ENCODE assay signal across 12 cellular contexts in genomic region chr6:125546827-125547226, GRCh38.
DNase-seq lines count a peak whose midpoint lies in the region; ATAC-seq and TF ChIP-seq lines count a peak whose summit lies in the region.
"Had no signal": no experiment of that assay in that cellular context is flagged by ENCODE, and none has a peak within 500 bp of the region (broad histone marks: within the 10 kb centered on the region; RNA-seq: fewer than 3 reads in every experiment).

No MANE protein-coding gene starts in this region.

- POLR2A ChIA-PET in PC-9 (lab: Charles Lee; ENCODE audit: unreplicated experiment): no interaction called here
- POLR2A ChIA-PET in activated CD8-positive, alpha-beta T cell treated with anti-CD3 and anti-CD28 coated beads for 36 hours (lab: Charles Lee): no interaction called here

- TF ChIP-seq POLR2A in breast epithelium (IDR thresholded peaks at IDR 0.05): no peak

- no peaks in the 10 kb centered on the region for H3K79me2 ChIP-seq in PC-9 (ENCODE audit: low read depth)

- H3K27me3 ChIP-seq in breast epithelium: no peaks in the 10 kb centered on the region
- H3K27me3 ChIP-seq in PC-9 (ENCODE audit: insufficient read depth, low read depth): no peaks in the 10 kb centered on the region
- no peaks in the 10 kb centered on the region for H3K27me3 ChIP-seq in aorta (ENCODE audit: control insufficient read depth in 1 of 2, insufficient read depth in 2 of 2, low read length in 1 of 2)

- DNase-seq in T47D (ENCODE audit: low read depth in 1 of 2, low spot score in 1 of 2): peak; percentile 14 to 89
- DNase-seq in breast epithelium (ENCODE audit: low spot score in 2 of 2): no peak
- no peak for DNase-seq in PC-9
- DNase-seq in fibroblast of peridontal ligament (ENCODE audit: extremely low read depth): peak; percentile 27
- DNase-seq in aorta: no peak
- DNase-seq in NCI-H2107 treated with DMSO at 0.1 percent for 48 hours (lab: John Stamatoyannopoulos, UW; ENCODE audit: unreplicated experiment): no peak
- no peak for DNase-seq in Ammon's horn (ENCODE audit: low spot score)
- no peak for DNase-seq in activated CD8-positive, alpha-beta T cell treated with anti-CD3 and anti-CD28 coated beads for 36 hours
- DNase-seq: activated CD8-positive, alpha-beta memory T cell treated with anti-CD3 and anti-CD28 coated beads, Interleukin-2, amount 10 ng/mL, durations not matched to agents 7 days and 5 days; immature natural killer cell; stimulated activated CD4-positive, alpha-beta T cell treated with anti-CD3 and anti-CD28 coated beads, Interleukin-15, amount 100 ng/mL, for 24 hours had no signal

- no peak overlapping the region for H3K27ac ChIP-seq in breast epithelium
- no peak overlapping the region for H3K27ac ChIP-seq in PC-9
- no peak overlapping the region for H3K27ac ChIP-seq in aorta (ENCODE audit: low read depth in 1 of 2, low read length in 2 of 2)

- H3K4me1 Mint-ChIP-seq in activated CD8-positive, alpha-beta T cell treated with anti-CD3 and anti-CD28 coated beads for 36 hours (ENCODE audit: low read depth): no peaks in the 10 kb centered on the region
- H3K4me1 Mint-ChIP-seq: activated CD8-positive, alpha-beta memory T cell treated with anti-CD3 and anti-CD28 coated beads, Interleukin-2, amount 10 ng/mL, durations not matched to agents 7 days and 5 days; IgD-negative memory B cell; immature natural killer cell had no signal

- H3K36me3 ChIP-seq in breast epithelium: no peaks in the 10 kb centered on the region
- no peaks in the 10 kb centered on the region for H3K36me3 ChIP-seq in PC-9 (ENCODE audit: low read depth)
- no peaks in the 10 kb centered on the region for H3K36me3 ChIP-seq in aorta (ENCODE audit: control insufficient read depth in 1 of 2, insufficient read depth in 2 of 2, low read length in 1 of 2)

- 0 out of 2 replicates have a peak overlapping the region, but pooled peaks have one; percentile 49 for H2AFZ ChIP-seq in PC-9

- peaks cover 3% of the 10 kb centered on the region for H3K27me3 Mint-ChIP-seq in activated CD8-positive, alpha-beta T cell treated with anti-CD3 and anti-CD28 coated beads for 36 hours

- in situ Hi-C loops in T47D (cut with HindIII; ENCODE audit: low pct_unique_long_range_greater_than_20kb, low sequenced_read_pairs): no loop called here

- BruUV-seq in PC-9 (replicated peaks; lab: Mats Ljungman, UMichigan): no TSS peak

- no peaks in the 10 kb centered on the region for H4K20me1 ChIP-seq in PC-9 (ENCODE audit: insufficient read depth)

- H3K4me3 ChIP-seq in breast epithelium: peak overlapping the region in 1 of 3 donors; percentile 22
- H3K4me3 ChIP-seq in PC-9: no peak overlapping the region
- no peak overlapping the region for H3K4me3 ChIP-seq in aorta (ENCODE audit: low read length in 2 of 2)

- intact Hi-C loops in breast epithelium (cut with DNase I; ENCODE audit: low total_unique reads): no loop called here
- intact Hi-C loops in PC-9 (cut with micrococcal nuclease; ENCODE audit: unreplicated experiment): no loop called here
- intact Hi-C loops in aorta (cut with DNase I): no loop called here
- intact Hi-C loops in activated CD8-positive, alpha-beta T cell treated with anti-CD3 and anti-CD28 coated beads for 36 hours (cut with micrococcal nuclease): no loop called here

- H3K27ac Mint-ChIP-seq in activated CD8-positive, alpha-beta T cell treated with anti-CD3 and anti-CD28 coated beads for 36 hours: no peak overlapping the region
- H3K27ac Mint-ChIP-seq: activated CD8-positive, alpha-beta memory T cell treated with anti-CD3 and anti-CD28 coated beads, Interleukin-2, amount 10 ng/mL, durations not matched to agents 7 days and 5 days; immature natural killer cell had no signal

- H3K9me2 ChIP-seq in PC-9 (ENCODE audit: insufficient read depth): no peaks in the 10 kb centered on the region; the same call in 1 of the 2 replicates

- TF ChIP-seq CTCF in breast epithelium (IDR thresholded peaks at IDR 0.05): peak in 1 of 3 donors; percentile 12
- no peak for TF ChIP-seq CTCF in PC-9 (conservative IDR thresholded peaks at IDR 0.05)
- no peak for TF ChIP-seq CTCF in activated CD8-positive, alpha-beta T cell treated with anti-CD3 and anti-CD28 coated beads for 36 hours (IDR thresholded peaks at IDR 0.05)

- H3K4me1 ChIP-seq in breast epithelium (no peaks in the 10 kb centered on the region), PC-9 (replicated peaks; ENCODE audit: insufficient read depth) (peaks cover 6% of the 10 kb centered on the region; the same call in 1 of the 2 replicates), aorta (ENCODE audit: control insufficient read depth in 1 of 2, insufficient read depth in 2 of 2, low read length in 2 of 2) (peaks cover 0 to 2% of the 10 kb centered on the region in 2 donors)

- H3K4me2 ChIP-seq in PC-9: no peak overlapping the region

- 3 to 6% methylated on average over 5 of the region's 5 CpGs for WGBS in aorta, 2 donors

- no peaks in the 10 kb centered on the region for H3K9me3 Mint-ChIP-seq in activated CD8-positive, alpha-beta T cell treated with anti-CD3 and anti-CD28 coated beads for 36 hours
- H3K9me3 Mint-ChIP-seq: immature natural killer cell had no signal

- no peak overlapping the region for H3K4me3 Mint-ChIP-seq in activated CD8-positive, alpha-beta T cell treated with anti-CD3 and anti-CD28 coated beads for 36 hours
- H3K4me3 Mint-ChIP-seq: activated CD8-positive, alpha-beta memory T cell treated with anti-CD3 and anti-CD28 coated beads, Interleukin-2, amount 10 ng/mL, durations not matched to agents 7 days and 5 days; IgD-negative memory B cell; immature natural killer cell had no signal

- H3F3A ChIP-seq in PC-9 (ENCODE audit: insufficient read depth, low read depth): no peaks in the 10 kb centered on the region

- H3K9me3 ChIP-seq in breast epithelium: no peaks in the 10 kb centered on the region
- H3K9me3 ChIP-seq in PC-9 (ENCODE audit: insufficient read depth, low read depth): no peaks in the 10 kb centered on the region
- H3K9me3 ChIP-seq in aorta (ENCODE audit: control insufficient read depth, low read length): no peaks in the 10 kb centered on the region

- H3K36me3 Mint-ChIP-seq in activated CD8-positive, alpha-beta T cell treated with anti-CD3 and anti-CD28 coated beads for 36 hours (ENCODE audit: low read depth): no peaks in the 10 kb centered on the region
- H3K36me3 Mint-ChIP-seq: activated CD8-positive, alpha-beta memory T cell treated with anti-CD3 and anti-CD28 coated beads, Interleukin-2, amount 10 ng/mL, durations not matched to agents 7 days and 5 days; IgD-negative memory B cell; immature natural killer cell had no signal

- ATAC-seq in aorta (ENCODE audit: low FRiP score): peak; percentile 50
- ATAC-seq in activated CD8-positive, alpha-beta T cell treated with anti-CD3 and anti-CD28 coated beads for 36 hours: no peak
- ATAC-seq: activated CD8-positive, alpha-beta memory T cell treated with anti-CD3 and anti-CD28 coated beads, Interleukin-2, amount 10 ng/mL, durations not matched to agents 7 days and 5 days had no signal

- CTCF ChIA-PET in PC-9 (lab: Charles Lee): no interaction called here
- CTCF ChIA-PET in activated CD8-positive, alpha-beta T cell treated with anti-CD3 and anti-CD28 coated beads for 36 hours (lab: Charles Lee): no interaction called here

Comparison
In these comparisons a context has a peak if more than half of its experiments do, and no peak if none do; other contexts are left out.
1. DNase-seq: peak in T47D (2 of 2) and fibroblast of peridontal ligament (single experiment); none in breast epithelium (0 of 2), PC-9 (0 of 2), aorta (0 of 2), NCI-H2107 treated with DMSO at 0.1 percent for 48 hours (single experiment), Ammon's horn (single experiment) and activated CD8-positive, alpha-beta T cell treated with anti-CD3 and anti-CD28 coated beads for 36 hours (single experiment).